ENCODE assay signal across 8 cellular contexts in the genomic region with DNA sequence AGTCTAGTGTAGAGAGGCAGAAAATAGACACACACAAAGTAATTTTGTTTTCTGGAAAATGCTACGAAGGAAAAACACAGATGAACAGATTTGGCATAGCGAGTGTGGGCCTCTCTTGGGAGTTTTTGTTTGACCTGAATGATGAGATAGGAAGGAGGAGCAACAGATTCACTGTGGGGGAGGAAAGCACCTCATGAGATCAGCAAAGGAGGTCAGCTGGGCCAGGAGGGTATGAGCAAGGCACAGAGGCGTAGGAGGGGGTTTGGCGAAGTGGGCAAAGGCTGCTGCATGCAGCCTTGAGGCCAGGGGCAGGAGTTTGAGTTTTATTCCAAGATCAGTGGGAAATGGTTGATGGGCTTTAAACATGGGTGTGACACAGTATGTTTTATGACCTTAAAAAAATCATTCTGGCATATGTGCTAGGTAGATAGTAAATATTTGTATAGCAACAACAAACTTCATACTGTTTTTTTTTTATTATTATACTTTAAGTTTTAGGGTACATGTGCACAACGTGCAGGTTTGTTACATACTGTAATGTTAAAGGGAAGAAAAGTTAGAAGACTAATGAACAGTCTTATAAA. TPM values are rescaled to one million over a fixed set of nuclear protein-coding genes. Genes with fewer than 3 reads are reported as not detected.
A peak's percentile ranks its signal among the peaks of the same experiment; 100 is the strongest.
DNase-seq lines count a peak whose midpoint lies in the region; ATAC-seq, FAIRE-seq and TF ChIP-seq lines count a peak whose summit lies in the region.
"Had no signal": no experiment of that assay in that cellular context is flagged by ENCODE, and none has a peak within 500 bp of the region (broad histone marks: within the 10 kb centered on the region; RNA-seq: fewer than 3 reads in every experiment).

No MANE protein-coding gene starts in this region.

- H3K4me1 ChIP-seq in GM12878 (ENCODE audit: control insufficient read depth, insufficient read depth, low read length) (peaks cover 6% of the 10 kb centered on the region; the same call in 1 of the 2 replicates), small intestine (ENCODE audit: control insufficient read depth in 2 of 2, insufficient read depth in 1 of 2, low read depth in 1 of 2, low read length in 1 of 2) (no peaks in the 10 kb centered on the region)

- intact Hi-C loops in GM12878 (cut with micrococcal nuclease; ENCODE audit: unreplicated experiment), result no loop called here

- no TSS peak for BruUV-seq in GM12878 (replicated peaks; lab: Mats Ljungman, UMichigan)

- WGBS in GM12878 (ENCODE audit: insufficient coverage, insufficient replicate concordance, low lambda C conversion rate, missing lambda C conversion rate), result 0% methylated on average over 5 of the region's 5 CpGs
- WGBS in small intestine, 3 donors, result 26 to 49% (median 37%) methylated on average over 5 of the region's 5 CpGs

- H3K4me2 ChIP-seq in GM12878 (ENCODE audit: control insufficient read depth, insufficient read depth), result no peak overlapping the region

- H3K27ac ChIP-seq in GM12878 (ENCODE audit: control insufficient read depth, insufficient read depth) (peak overlapping the region; percentile 3; the same call in 1 of the 2 replicates), small intestine (ENCODE audit: low read depth in 1 of 2, low read length in 1 of 2) (no peak overlapping the region)

- H3K4me3 ChIP-seq in GM12878, result no peak overlapping the region
- H3K4me3 ChIP-seq in small intestine (ENCODE audit: low read depth in 1 of 2, low read length in 2 of 2), result no peak overlapping the region

- in situ Hi-C loops in GM12878 (cut with MboI), result no loop called here

- CTCF ChIA-PET in GM12878 (lab: Yijun Ruan, JAX), result interaction anchor here (0.6 to 0.9 kb wide), 3 partner anchors 36 to 246 kb away, joined by 3 to 4 read pairs (median 3); no protein-coding TSS in a partner anchor

- H3K9ac ChIP-seq in GM12878 (ENCODE audit: control insufficient read depth, insufficient read depth, low read length), result no peak overlapping the region

- no peak for TF ChIP-seq EP300 in GM12878 (IDR thresholded peaks at IDR 0.05; ENCODE audit: borderline replicate concordance in 1 of 2, control insufficient read depth in 1 of 2, low read depth in 2 of 2, low read length in 2 of 2)

- no peaks in the 10 kb centered on the region for H3K79me2 ChIP-seq in GM12878 (ENCODE audit: control insufficient read depth, insufficient read depth, low read length)

- ATAC-seq in GM19035 (IDR thresholded peaks at IDR 0.05; ENCODE audit: unreplicated experiment), result peak; percentile 61
- ATAC-seq in HG02759 (IDR thresholded peaks at IDR 0.05; ENCODE audit: unreplicated experiment), result peak; percentile 82
- ATAC-seq in GM12878, result peak; percentile 91

- no peak for TF ChIP-seq POLR2A in GM12878 (IDR thresholded peaks at IDR 0.05; ENCODE audit: low read depth, low read length)

- H4K20me1 ChIP-seq in GM12878 (ENCODE audit: control insufficient read depth, insufficient read depth), result no peaks in the 10 kb centered on the region

- no peak overlapping the region for H2AFZ ChIP-seq in GM12878 (ENCODE audit: control insufficient read depth, low read depth, low read length)

- H3K27me3 ChIP-seq in GM12878 (replicated peaks in 1 of 2; ENCODE audit: control insufficient read depth in 2 of 2, insufficient read depth in 2 of 2, low read length in 1 of 2) (no peaks in the 10 kb centered on the region), small intestine (ENCODE audit: control insufficient read depth in 2 of 2, insufficient read depth in 2 of 2, low read length in 2 of 2) (no peaks in the 10 kb centered on the region)

- RAD21 ChIA-PET in GM12878 (lab: Charles Lee; ENCODE audit: unreplicated experiment), result interaction anchor here (0.9 to 1.7 kb wide), 8 partner anchors 14 to 250 kb away, joined by 3 to 6 read pairs (median 4); no protein-coding TSS in a partner anchor

- SMC1A ChIA-PET in GM12878 (lab: Charles Lee; ENCODE audit: uncharacterized antibody, unreplicated experiment), result interaction anchor here (0.6 to 5.6 kb wide), 7 partner anchors 11 to 344 kb away, joined by 3 to 31 read pairs (median 4); partner anchors contain the start of gene FGGY

- TF ChIP-seq CTCF in GM12878 (IDR thresholded peaks at IDR 0.05 in 2 of 3, conservative IDR thresholded peaks at IDR 0.05 in 1 of 3; ENCODE audit: control insufficient read depth in 2 of 3, extremely low read depth in 1 of 3, insufficient read depth in 1 of 3, low read depth in 3 of 3, low read length in 3 of 3), result no peak
- no peak for TF ChIP-seq CTCF in D721Med (IDR thresholded peaks at IDR 0.05; ENCODE audit: insufficient read depth, missing control alignments)

- DNase-seq in GM12878 (ENCODE audit: low read depth, low spot score) (no peak), small intestine (peak; percentile 14), SIG-M5 (lab: John Stamatoyannopoulos, UW) (no peak), anterior cingulate cortex (lab: John Stamatoyannopoulos, UW) (no peak), D721Med (ENCODE audit: insufficient read length, low spot score) (no peak)
- DNase-seq: stimulated activated CD4-positive, alpha-beta T cell treated with anti-CD3 and anti-CD28 coated beads, Interleukin-1b, Interleukin-23, amount 100 ng/mL, for 48 hours had no signal

- TF ChIP-seq RAD21 in GM12878 (IDR thresholded peaks at IDR 0.05; ENCODE audit: insufficient read depth, low read depth, low read length), result no peak

- H3K36me3 ChIP-seq in GM12878 (ENCODE audit: control insufficient read depth in 2 of 2, insufficient read depth in 2 of 2, low read length in 1 of 2) (no peaks in the 10 kb centered on the region), small intestine (ENCODE audit: control insufficient read depth in 2 of 2, insufficient read depth in 2 of 2, low read length in 2 of 2) (no peaks in the 10 kb centered on the region)

- H3K9me3 ChIP-seq in GM12878 (replicated peaks; ENCODE audit: control insufficient read depth, insufficient read depth, low read length) (no peaks in the 10 kb centered on the region), small intestine (ENCODE audit: control insufficient read depth, low read depth) (no peaks in the 10 kb centered on the region)

- FAIRE-seq in GM12878 (lab: Jason Lieb, UNC) (no peak), small intestine (lab: Jason Lieb, UNC) (no peak), D721Med (lab: Jason Lieb, UNC) (no peak)

- POLR2A ChIA-PET in GM12878 (lab: Charles Lee), result interaction anchor here (1.0 to 1.3 kb wide), 2 partner anchors 58 to 77 kb away, joined by 3 to 6 read pairs; no protein-coding TSS in a partner anchor

TF ChIP-seq in GM12878, 131 proteins besides CTCF, POLR2A, EP300 and RAD21 (continues in another document):
- TF ChIP-seq, protein P1, sequence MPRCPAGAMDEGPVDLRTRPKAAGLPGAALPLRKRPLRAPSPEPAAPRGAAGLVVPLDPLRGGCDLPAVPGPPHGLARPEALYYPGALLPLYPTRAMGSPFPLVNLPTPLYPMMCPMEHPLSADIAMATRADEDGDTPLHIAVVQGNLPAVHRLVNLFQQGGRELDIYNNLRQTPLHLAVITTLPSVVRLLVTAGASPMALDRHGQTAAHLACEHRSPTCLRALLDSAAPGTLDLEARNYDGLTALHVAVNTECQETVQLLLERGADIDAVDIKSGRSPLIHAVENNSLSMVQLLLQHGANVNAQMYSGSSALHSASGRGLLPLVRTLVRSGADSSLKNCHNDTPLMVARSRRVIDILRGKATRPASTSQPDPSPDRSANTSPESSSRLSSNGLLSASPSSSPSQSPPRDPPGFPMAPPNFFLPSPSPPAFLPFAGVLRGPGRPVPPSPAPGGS (IDR thresholded peaks at IDR 0.05; ENCODE audit: borderline replicate concordance, insufficient read depth, low read depth, low read length, poor library complexity, severe bottlenecking), result no peak
- TF ChIP-seq ZNF274 (IDR thresholded peaks at IDR 0.05; ENCODE audit: insufficient read depth, insufficient read length) (no peak), EGR1 (IDR thresholded peaks at IDR 0.05; ENCODE audit: borderline replicate concordance in 1 of 2, low read depth in 2 of 2, low read length in 2 of 2) (peak in 1 of 2 experiments; percentile 51; a peak in 1 of 3 replicates), NBN (IDR thresholded peaks at IDR 0.05) (0 out of 2 replicates have a peak, but pooled peaks have one; percentile 28)

RNA-seq across cellular contexts. Expression of gene FGGY, which starts 58.0 kb away (rescaled TPM):
- total RNA-seq in GM12878 (2013; cell fraction: nucleolus; rRNA removed), result 27.9 and 29.7 TPM in 2 replicates
- 5.7 and 6.7 TPM in 2 replicates for total RNA-seq in GM12878 (2014; rRNA removed)
- total RNA-seq in GM12878 (2014; rRNA removed; fragmentation: Illumina TruSeq; extraction: Trizol), result 7.5 and 8.7 TPM in 2 replicates
- total RNA-seq in GM12878 (2021), result 7.3 and 11.9 TPM in 2 replicates
- 5.9 TPM for polyA plus RNA-seq in GM12878 (2011; ENCODE audit: low read depth)
- polyA plus RNA-seq in GM12878 (2011; rRNA removed), result 11.5 and 14.5 TPM in 2 replicates
- 9.1 and 9.5 TPM in 2 replicates for polyA plus RNA-seq in GM12878 (2011; cell fraction: cytosol; rRNA removed)
- polyA plus RNA-seq in GM12878 (2011; cell fraction: nucleus; rRNA removed), result 7.1 and 10.0 TPM in 2 replicates
- 4.7 and 7.0 TPM in 2 replicates for polyA plus RNA-seq in GM12878 (2012)
- polyA plus RNA-seq in GM12878 (2014; fragmentation: Illumina TruSeq; extraction: Trizol), result 6.6 and 7.6 TPM in 2 replicates
- 1 to 10 TPM; 9.1 to 9.5 TPM for polyA plus RNA-seq in GM12878 (2014; fragmentation: Nextera tagmentation; extraction: Ambion mirVana)
- polyA plus RNA-seq in GM12878 (2014; rRNA removed), result 5.0 and 6.3 TPM in 2 replicates
- 1 to 10 TPM; 6.2 to 7.6 TPM for polyA plus RNA-seq in GM12878 (2016; fragmentation: Nextera tagmentation; extraction: Ambion mirVana)
- 24.3 and 27.8 TPM in 2 replicates for polyA minus RNA-seq in GM12878 (2011; rRNA and poly(A)+ RNA removed)
- polyA minus RNA-seq in GM12878 (2011; cell fraction: cytosol; rRNA and poly(A)+ RNA removed), result 3.0 and 5.3 TPM in 2 replicates
- 28.2 and 31.9 TPM in 2 replicates for polyA minus RNA-seq in GM12878 (2011; cell fraction: nucleus; rRNA and poly(A)+ RNA removed)
- 10 to 100 TPM; 12.3 to 16.5 (median 13.6) TPM for polyA plus RNA-seq in small intestine
